In the genomic region with DNA sequence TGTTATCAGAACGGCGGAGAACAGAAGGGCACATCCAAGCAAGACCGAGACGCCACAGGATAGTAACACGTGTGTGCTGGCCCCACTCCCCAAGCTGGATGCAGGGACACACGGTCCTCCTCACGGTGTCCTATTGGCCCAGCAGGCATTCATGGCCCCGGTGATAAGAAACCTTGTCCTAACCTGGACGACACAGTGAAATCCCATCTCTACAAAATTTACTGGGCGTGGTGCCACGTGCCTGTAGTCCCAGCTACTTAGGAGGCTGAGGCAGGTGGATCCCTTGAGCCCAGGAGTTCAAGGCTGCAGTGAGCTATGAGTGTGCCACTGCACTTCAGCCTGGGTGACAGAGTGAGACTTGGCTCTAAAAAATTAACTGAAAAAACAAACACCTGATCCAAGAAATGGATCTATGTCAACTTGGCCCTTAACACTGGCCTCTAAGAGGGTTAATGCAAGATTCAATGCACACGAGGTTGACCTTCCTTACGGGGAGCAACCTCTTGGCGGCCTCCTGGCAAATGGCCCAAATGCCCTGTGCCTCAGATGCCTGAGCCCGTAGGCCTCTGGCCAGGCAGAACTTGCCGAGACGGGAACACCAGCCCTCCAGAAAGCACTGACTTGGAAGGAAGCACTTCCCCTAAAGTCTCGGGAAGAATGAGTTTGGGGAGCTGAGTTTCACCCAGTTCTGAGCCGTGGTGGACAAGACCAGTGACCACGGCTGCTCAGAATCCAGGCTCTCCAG, we compare ENCODE assay signal across 20 cellular contexts.
A peak's percentile ranks its signal among the peaks of the same experiment; 100 is the strongest.
DNase-seq lines count a peak whose midpoint lies in the region; ATAC-seq, FAIRE-seq and TF ChIP-seq lines count a peak whose summit lies in the region.
"Had no signal": no experiment of that assay in that cellular context is flagged by ENCODE, and none has a peak within 500 bp of the region (broad histone marks: within the 10 kb centered on the region; RNA-seq: fewer than 3 reads in every experiment).

No MANE protein-coding gene starts in this region.

- peak overlapping the region; percentile 82 for H3K27ac Mint-ChIP-seq in progenitor cell of endocrine pancreas
- H3K27ac Mint-ChIP-seq in stimulated activated effector memory CD8-positive, alpha-beta T cell treated with anti-CD3 and anti-CD28 coated beads, Interleukin-12 subunit alpha, Interleukin-12 subunit beta, amount 100 ng/mL, for 72 hours, result no peak overlapping the region
- H3K27ac Mint-ChIP-seq: T-helper 1 cell treated with Interleukin-12 subunit alpha and Interleukin-12 subunit beta and Interleukin-4 antibody, amounts not matched to agents 30 μg/mL and 1 μg/mL, for 36 hours had no signal

- peaks cover 20% of the 10 kb centered on the region for H3K4me1 Mint-ChIP-seq in progenitor cell of endocrine pancreas (ENCODE audit: low read depth)
- H3K4me1 Mint-ChIP-seq in stimulated activated effector memory CD8-positive, alpha-beta T cell treated with anti-CD3 and anti-CD28 coated beads, Interleukin-12 subunit alpha, Interleukin-12 subunit beta, amount 100 ng/mL, for 72 hours, result peaks cover 16% of the 10 kb centered on the region

- H3K4me3 Mint-ChIP-seq in progenitor cell of endocrine pancreas (ENCODE audit: low read depth), result no peak overlapping the region
- H3K4me3 Mint-ChIP-seq in stimulated activated effector memory CD8-positive, alpha-beta T cell treated with anti-CD3 and anti-CD28 coated beads, Interleukin-12 subunit alpha, Interleukin-12 subunit beta, amount 100 ng/mL, for 72 hours, result no peak overlapping the region
- H3K4me3 Mint-ChIP-seq: T-helper 1 cell treated with Interleukin-12 subunit alpha and Interleukin-12 subunit beta and Interleukin-4 antibody, amounts not matched to agents 30 μg/mL and 1 μg/mL, for 36 hours had no signal

- no peak overlapping the region for H3K4me3 ChIP-seq in right lobe of liver
- no peak overlapping the region for H3K4me3 ChIP-seq in HepG2 (replicated peaks in 1 of 3; ENCODE audit: insufficient read depth in 1 of 3, low read depth in 2 of 3, low read length in 3 of 3)
- H3K4me3 ChIP-seq: K562, PC-9 had no signal

- peaks cover under 1% of the 10 kb centered on the region for H3K9me3 Mint-ChIP-seq in progenitor cell of endocrine pancreas (ENCODE audit: low read depth)
- no peaks in the 10 kb centered on the region for H3K9me3 Mint-ChIP-seq in stimulated activated effector memory CD8-positive, alpha-beta T cell treated with anti-CD3 and anti-CD28 coated beads, Interleukin-12 subunit alpha, Interleukin-12 subunit beta, amount 100 ng/mL, for 72 hours
- H3K9me3 Mint-ChIP-seq: T-helper 1 cell treated with Interleukin-12 subunit alpha and Interleukin-12 subunit beta and Interleukin-4 antibody, amounts not matched to agents 30 μg/mL and 1 μg/mL, for 36 hours had no signal

- POLR2A ChIA-PET in HepG2 (lab: Yijun Ruan, JAX), result no interaction called here

- DNase-seq in right lobe of liver, result peak in 1 of 3 donors; percentile 33
- no peak for DNase-seq in HepG2 (ENCODE audit: low spot score)
- DNase-seq in left ventricle myocardium superior, result peak; percentile 77
- no peak for DNase-seq in progenitor cell of endocrine pancreas (ENCODE audit: low spot score, unreplicated experiment)
- DNase-seq in stimulated activated effector memory CD8-positive, alpha-beta T cell treated with anti-CD3 and anti-CD28 coated beads, Interleukin-12 subunit alpha, Interleukin-12 subunit beta, amount 100 ng/mL, for 72 hours (ENCODE audit: low spot score in 2 of 2), result no peak
- DNase-seq in NCI-H82 (lab: John Stamatoyannopoulos, UW), result no peak
- no peak for DNase-seq in RPMI8226
- DNase-seq: activated CD4-positive, alpha-beta T cell treated with anti-CD3 and anti-CD28 coated beads, Interleukin-2, amount 50 U/mL, for 4 hours; activated CD8-positive, alpha-beta memory T cell treated with anti-CD3 and anti-CD28 coated beads, Interleukin-2, amount 50 U/mL, for 48 hours; NCI-H1694; NCI-H226; NCI-H774; PC-9; stimulated activated CD4-positive, alpha-beta T cell treated with anti-CD3 and anti-CD28 coated beads, Interleukin-4, amount 100 ng/mL, for 4 hours had no signal

- no peak overlapping the region for H3K4me2 ChIP-seq in HepG2 (ENCODE audit: low read depth, low read length)
- H3K4me2 ChIP-seq: PC-9 had no signal

- H2AFZ ChIP-seq in HepG2 (ENCODE audit: low read length), result no peak overlapping the region
- H2AFZ ChIP-seq: PC-9 had no signal

- no peak overlapping the region for H3K27ac ChIP-seq in right lobe of liver
- H3K27ac ChIP-seq in HepG2 (ENCODE audit: extremely low read length, insufficient read depth, low read length), result no peak overlapping the region
- H3K27ac ChIP-seq: PC-9, VCaP had no signal

- TF ChIP-seq POLR2A in right lobe of liver (IDR thresholded peaks at IDR 0.05), result no peak
- TF ChIP-seq POLR2A in HepG2 (IDR thresholded peaks at IDR 0.05; ENCODE audit: insufficient read depth in 1 of 2, low read depth in 2 of 2, low read length in 2 of 2), result no peak

- intact Hi-C loops in right lobe of liver (cut with DNase I) (no loop called here), HepG2 (cut with micrococcal nuclease; ENCODE audit: unreplicated experiment) (no loop called here), left ventricle myocardium superior (cut with micrococcal nuclease) (no loop called here)

- H3K79me2 ChIP-seq in HepG2 (ENCODE audit: insufficient read depth, low read length), result no peaks in the 10 kb centered on the region

- no peaks in the 10 kb centered on the region for H3K9me3 ChIP-seq in right lobe of liver
- H3K9me3 ChIP-seq in HepG2 (ENCODE audit: low read length), result peaks cover 1% of the 10 kb centered on the region; the same call in 1 of the 2 replicates

- no peak for FAIRE-seq in HepG2 (lab: Jason Lieb, UNC)
- FAIRE-seq: bronchial epithelial cell, frontal cortex, K562 had no signal

- CTCF ChIA-PET in HepG2 (lab: Yijun Ruan, JAX; ENCODE audit: low intra/inter-chr PET ratio, low total read pairs), result no interaction called here

- ATAC-seq in right lobe of liver, result peak in 3 of 4 donors; percentile 7 to 28 (median 14)
- ATAC-seq in HepG2, result no peak
- peak; percentile 14 for ATAC-seq in left ventricle myocardium superior
- ATAC-seq in stimulated activated effector memory CD8-positive, alpha-beta T cell treated with anti-CD3 and anti-CD28 coated beads, Interleukin-12 subunit alpha, Interleukin-12 subunit beta, amount 100 ng/mL, for 72 hours, result no peak
- ATAC-seq in HG03354 (IDR thresholded peaks at IDR 0.05; ENCODE audit: poor library complexity, severe bottlenecking, unreplicated experiment), result no peak
- ATAC-seq: K562 had no signal

- in situ Hi-C loops in HepG2 (cut with HindIII; ENCODE audit: extremely low pct_ligation_motif_present, low pct_unique_long_range_greater_than_20kb), result no loop called here

- no peak overlapping the region for H3K9ac ChIP-seq in HepG2 (ENCODE audit: insufficient read depth, low read depth, low read length)

- H3K36me3 ChIP-seq in right lobe of liver (no peaks in the 10 kb centered on the region), HepG2 (replicated peaks in 1 of 2; ENCODE audit: control insufficient read depth in 1 of 2, insufficient read depth in 2 of 2, low read length in 2 of 2) (no peaks in the 10 kb centered on the region)

- no TSS peak for BruUV-seq in HepG2 (replicated peaks; lab: Mats Ljungman, UMichigan)

- TF ChIP-seq CTCF in right lobe of liver (IDR thresholded peaks at IDR 0.05) (no peak), HepG2 (CRISPR knock-in tag; IDR thresholded peaks at IDR 0.05) (no peak), progenitor cell of endocrine pancreas (IDR thresholded peaks at IDR 0.05; ENCODE audit: unreplicated experiment) (no peak)

- peaks cover 27% of the 10 kb centered on the region for H3K36me3 Mint-ChIP-seq in progenitor cell of endocrine pancreas (ENCODE audit: insufficient read depth)
- H3K36me3 Mint-ChIP-seq in stimulated activated effector memory CD8-positive, alpha-beta T cell treated with anti-CD3 and anti-CD28 coated beads, Interleukin-12 subunit alpha, Interleukin-12 subunit beta, amount 100 ng/mL, for 72 hours, result no peaks in the 10 kb centered on the region

- no peak for TF ChIP-seq RAD21 in HepG2 (CRISPR knock-in tag; IDR thresholded peaks at IDR 0.05)

- H3K4me1 ChIP-seq in right lobe of liver (peaks cover 0 to 4% (median 0%) of the 10 kb centered on the region in 4 donors), HepG2 (ENCODE audit: insufficient read depth, low read length) (no peaks in the 10 kb centered on the region)

- no peaks in the 10 kb centered on the region for H3K27me3 Mint-ChIP-seq in progenitor cell of endocrine pancreas

- TF ChIP-seq EP300 in HepG2 (IDR thresholded peaks at IDR 0.05; ENCODE audit: low read depth in 2 of 2, low read length in 2 of 2), result no peak
- no peak for TF ChIP-seq EP300 in HepG2 (CRISPR knock-in tag; IDR thresholded peaks at IDR 0.05; ENCODE audit: borderline replicate concordance)

- H3K27me3 ChIP-seq in right lobe of liver (no peaks in the 10 kb centered on the region), HepG2 (ENCODE audit: control insufficient read depth in 1 of 2, insufficient read depth in 2 of 2, low read length in 2 of 2) (peaks cover 15 to 79% of the 10 kb centered on the region in 2 experiments)

- WGBS in right lobe of liver (ENCODE audit: insufficient coverage, low coverage, low lambda C conversion rate, missing lambda C conversion rate), result 47% methylated on average over 8 of the region's 20 CpGs
- 40% methylated on average over 14 of the region's 20 CpGs for WGBS in HepG2 (ENCODE audit: low lambda C conversion rate)

- no peaks in the 10 kb centered on the region for H4K20me1 ChIP-seq in HepG2 (ENCODE audit: insufficient read depth, low read length)

TF ChIP-seq in HepG2, 621 proteins besides CTCF, POLR2A, EP300 and RAD21 (continues in another document):
- no peak for TF ChIP-seq IKZF1 (IDR thresholded peaks at IDR 0.05)
- TF ChIP-seq, protein P1, sequence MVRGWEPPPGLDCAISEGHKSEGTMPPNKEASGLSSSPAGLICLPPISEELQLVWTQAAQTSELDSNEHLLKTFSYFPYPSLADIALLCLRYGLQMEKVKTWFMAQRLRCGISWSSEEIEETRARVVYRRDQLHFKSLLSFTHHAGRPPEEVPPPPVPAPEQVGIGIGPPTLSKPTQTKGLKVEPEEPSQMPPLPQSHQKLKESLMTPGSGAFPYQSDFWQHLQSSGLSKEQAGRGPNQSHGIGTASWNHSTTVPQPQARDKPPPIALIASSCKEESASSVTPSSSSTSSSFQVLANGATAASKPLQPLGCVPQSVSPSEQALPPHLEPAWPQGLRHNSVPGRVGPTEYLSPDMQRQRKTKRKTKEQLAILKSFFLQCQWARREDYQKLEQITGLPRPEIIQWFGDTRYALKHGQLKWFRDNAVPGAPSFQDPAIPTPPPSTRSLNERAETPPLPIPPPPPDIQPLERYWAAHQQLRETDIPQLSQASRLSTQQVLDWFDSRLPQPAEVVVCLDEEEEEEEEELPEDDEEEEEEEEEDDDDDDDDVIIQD (CRISPR knock-in tag; IDR thresholded peaks at IDR 0.05; ENCODE audit: low read depth), result no peak

Comparison
In these comparisons a context has a peak if more than half of its experiments do, and no peak if none do; other contexts are left out.
1. ATAC-seq: peak in right lobe of liver (3 of 4) and left ventricle myocardium superior (single experiment); none in HepG2 (single experiment), stimulated activated effector memory CD8-positive, alpha-beta T cell treated with anti-CD3 and anti-CD28 coated beads, Interleukin-12 subunit alpha, Interleukin-12 subunit beta, amount 100 ng/mL, for 72 hours (single experiment) and HG03354 (single experiment).